Comparison of ENCODE assay signal across 9 cellular contexts in the genomic region with DNA sequence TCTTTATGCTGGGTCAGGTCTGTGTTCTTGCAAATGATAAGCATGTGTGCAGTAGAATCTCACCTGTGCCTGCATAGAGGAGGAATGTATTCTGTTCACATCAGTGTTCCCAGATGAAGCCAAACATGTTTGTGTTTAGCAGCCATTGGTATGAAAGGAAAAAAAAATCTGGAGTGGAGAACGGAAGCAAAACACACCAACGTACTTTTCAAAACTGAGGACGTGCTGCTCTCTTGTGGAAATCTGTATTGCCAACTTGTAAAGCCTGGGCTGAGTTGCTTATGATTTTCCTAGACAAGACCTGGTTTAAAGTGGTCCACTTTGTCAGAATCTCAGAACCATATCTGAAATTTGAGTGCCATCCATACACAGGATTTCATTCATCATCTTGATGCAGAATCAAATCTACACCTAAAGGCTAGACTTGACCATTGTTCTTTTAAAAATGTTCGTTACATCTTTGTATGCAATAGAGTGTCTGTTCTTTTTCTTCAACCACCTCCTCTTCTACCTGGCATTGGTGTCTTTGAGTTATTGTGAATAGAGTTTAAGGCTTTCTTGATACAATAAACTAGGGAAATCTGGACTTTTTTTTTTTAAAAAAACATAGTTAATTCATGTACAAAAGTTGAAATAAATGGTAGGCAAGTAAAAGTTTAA.
DNase-seq lines count a peak whose midpoint lies in the region; ATAC-seq and TF ChIP-seq lines count a peak whose summit lies in the region.
"Had no signal": no experiment of that assay in that cellular context is flagged by ENCODE, and none has a peak within 500 bp of the region (broad histone marks: within the 10 kb centered on the region; RNA-seq: fewer than 3 reads in every experiment).

No MANE protein-coding gene starts in this region.

- no peak for TF ChIP-seq CTCF in fibroblast of the aortic adventitia (IDR thresholded peaks at IDR 0.05; ENCODE audit: insufficient read depth, low read length)
- TF ChIP-seq CTCF in type B pancreatic cell (conservative IDR thresholded peaks at IDR 0.05) = peak; percentile 69

- DNase-seq in DMS153 treated with DMSO at 0.1 percent for 48 hours (lab: John Stamatoyannopoulos, UW; ENCODE audit: unreplicated experiment) (peak; percentile 88), HT-29 (ENCODE audit: low spot score) (peak; percentile 48), NT2/D1 (ENCODE audit: low read depth, low spot score) (peak; percentile 28), fibroblast of the aortic adventitia (ENCODE audit: low read depth) (peak; percentile 51), type B pancreatic cell (ENCODE audit: extremely low spot score, unreplicated experiment) (no peak)
- no peak for DNase-seq in activated naive CD4-positive, alpha-beta T cell treated with anti-CD3 and anti-CD28 coated beads, Interleukin-2, amount 50 U/mL, for 16 hours

- H3K36me3 Mint-ChIP-seq in type B pancreatic cell = no peaks in the 10 kb centered on the region

- H3K4me3 ChIP-seq in NT2/D1 (ENCODE audit: insufficient read length, low read depth) = no peak overlapping the region
- H3K4me3 ChIP-seq in fibroblast of the aortic adventitia (ENCODE audit: low read depth, low read length) = no peak overlapping the region
- H3K4me3 ChIP-seq: body of pancreas had no signal

- ATAC-seq in GM19397 (IDR thresholded peaks at IDR 0.05; ENCODE audit: unreplicated experiment) = no peak
- ATAC-seq in GM18517 (IDR thresholded peaks at IDR 0.05; ENCODE audit: unreplicated experiment) = no peak
- ATAC-seq: body of pancreas had no signal

- no peak overlapping the region for H3K27ac Mint-ChIP-seq in type B pancreatic cell

- H3K4me3 Mint-ChIP-seq in type B pancreatic cell = peak overlapping the region; percentile 26

- no peaks in the 10 kb centered on the region for H3K9me3 ChIP-seq in NT2/D1 (ENCODE audit: insufficient read depth, low read length)
- H3K9me3 ChIP-seq: body of pancreas had no signal

- H3K36me3 ChIP-seq in NT2/D1 (ENCODE audit: insufficient read depth, insufficient read length, low read length) = no peaks in the 10 kb centered on the region

- peaks cover 5% of the 10 kb centered on the region for H3K27me3 Mint-ChIP-seq in type B pancreatic cell

- peaks cover 25% of the 10 kb centered on the region for H3K4me1 Mint-ChIP-seq in type B pancreatic cell (ENCODE audit: unreplicated experiment)

- no peaks in the 10 kb centered on the region for H3K4me1 ChIP-seq in NT2/D1 (ENCODE audit: insufficient read depth, insufficient read length)

- no peaks in the 10 kb centered on the region for H3K9me3 Mint-ChIP-seq in type B pancreatic cell

- no peak overlapping the region for H3K9ac ChIP-seq in NT2/D1 (ENCODE audit: insufficient read length, low read depth)

- no peaks in the 10 kb centered on the region for H3K27me3 ChIP-seq in NT2/D1 (ENCODE audit: insufficient read depth, insufficient read length)
- H3K27me3 ChIP-seq: body of pancreas had no signal

Comparison
In these comparisons a context has a peak if more than half of its experiments do, and no peak if none do; other contexts are left out.
1. DNase-seq: peak in DMS153 treated with DMSO at 0.1 percent for 48 hours (single experiment), HT-29 (single experiment), NT2/D1 (single experiment) and fibroblast of the aortic adventitia (single experiment); none in type B pancreatic cell (single experiment) and activated naive CD4-positive, alpha-beta T cell treated with anti-CD3 and anti-CD28 coated beads, Interleukin-2, amount 50 U/mL, for 16 hours (single experiment).